Comparison of ENCODE assay signal across 10 cellular contexts in the genomic region with DNA sequence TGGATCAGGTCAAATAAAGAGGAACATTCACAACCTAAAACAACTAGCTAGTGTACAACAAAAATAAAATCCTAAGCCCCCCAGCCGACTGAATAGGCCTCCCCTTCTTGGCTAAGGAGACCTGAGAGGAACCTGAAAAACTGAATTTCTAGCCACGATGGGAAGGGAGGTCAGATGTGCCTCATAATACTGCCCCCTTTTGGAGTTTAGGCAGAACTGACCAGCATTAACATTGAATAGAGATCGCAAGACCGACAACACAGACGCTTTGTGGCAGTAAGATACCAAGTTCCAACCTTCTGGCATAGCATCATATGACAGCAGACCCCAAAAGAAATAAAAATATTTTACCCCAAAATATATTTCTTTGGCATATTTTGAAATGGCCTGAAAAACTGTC. TPM values are rescaled to one million over a fixed set of nuclear protein-coding genes. Genes with fewer than 3 reads are reported as not detected.
DNase-seq lines count a peak whose midpoint lies in the region; ATAC-seq, FAIRE-seq and TF ChIP-seq lines count a peak whose summit lies in the region.
"Had no signal": no experiment of that assay in that cellular context is flagged by ENCODE, and none has a peak within 500 bp of the region (broad histone marks: within the 10 kb centered on the region; RNA-seq: fewer than 3 reads in every experiment).

No MANE protein-coding gene starts in this region.

- H3K27ac ChIP-seq in kidney (ENCODE audit: low read depth in 2 of 2, low read length in 2 of 2), result no peak overlapping the region
- H3K27ac ChIP-seq: SK-N-MC had no signal

- H3K4me1 ChIP-seq in kidney (ENCODE audit: control insufficient read depth in 1 of 2, insufficient read depth in 1 of 2, low read depth in 1 of 2, low read length in 2 of 2), result peaks cover 0 to 8% of the 10 kb centered on the region in 2 donors

- no peaks in the 10 kb centered on the region for H3K27me3 Mint-ChIP-seq in activated naive CD8-positive, alpha-beta T cell treated with anti-CD3 and anti-CD28 coated beads for 36 hours

- no peaks in the 10 kb centered on the region for H3K9me3 ChIP-seq in kidney (ENCODE audit: control insufficient read depth in 1 of 2, low read length in 2 of 2)

- peak; percentile 51 for DNase-seq in ELR (ENCODE audit: low read depth)
- DNase-seq in SKM-1 (lab: John Stamatoyannopoulos, UW; ENCODE audit: unreplicated experiment), result peak; percentile 44
- no peak for DNase-seq in kidney
- no peak for DNase-seq in activated naive CD8-positive, alpha-beta T cell treated with anti-CD3 and anti-CD28 coated beads for 36 hours
- DNase-seq in frontal cortex (ENCODE audit: low spot score in 2 of 2), result no peak

- no peaks in the 10 kb centered on the region for H3K4me1 Mint-ChIP-seq in activated naive CD8-positive, alpha-beta T cell treated with anti-CD3 and anti-CD28 coated beads for 36 hours
- H3K4me1 Mint-ChIP-seq: memory B cell had no signal

- H3K4me3 ChIP-seq in kidney (ENCODE audit: low read length in 2 of 2), result no peak overlapping the region
- H3K4me3 ChIP-seq: SK-N-MC had no signal

- no peak overlapping the region for H3K9ac ChIP-seq in kidney (ENCODE audit: low read length in 2 of 2)

- FAIRE-seq in kidney (lab: Jason Lieb, UNC) (no peak), frontal cortex (lab: Jason Lieb, UNC) (no peak)

- no peaks in the 10 kb centered on the region for H3K9me3 Mint-ChIP-seq in activated naive CD8-positive, alpha-beta T cell treated with anti-CD3 and anti-CD28 coated beads for 36 hours
- H3K9me3 Mint-ChIP-seq: memory B cell had no signal

- peak; percentile 46 for TF ChIP-seq CTCF in kidney (IDR thresholded peaks at IDR 0.05; ENCODE audit: borderline replicate concordance, extremely low read depth, insufficient read depth)

- no peaks in the 10 kb centered on the region for H3K36me3 ChIP-seq in kidney (ENCODE audit: control insufficient read depth in 1 of 2, insufficient read depth in 2 of 2, low read length in 2 of 2)

- no peak overlapping the region for H3K27ac Mint-ChIP-seq in activated naive CD8-positive, alpha-beta T cell treated with anti-CD3 and anti-CD28 coated beads for 36 hours
- H3K27ac Mint-ChIP-seq: memory B cell had no signal

- H3K36me3 Mint-ChIP-seq in activated naive CD8-positive, alpha-beta T cell treated with anti-CD3 and anti-CD28 coated beads for 36 hours, result no peaks in the 10 kb centered on the region
- H3K36me3 Mint-ChIP-seq: memory B cell had no signal

- intact Hi-C loops in kidney (cut with DNase I), result no loop called here

- no peak overlapping the region for H3K4me3 Mint-ChIP-seq in activated naive CD8-positive, alpha-beta T cell treated with anti-CD3 and anti-CD28 coated beads for 36 hours
- H3K4me3 Mint-ChIP-seq: memory B cell had no signal

- ATAC-seq in HG02588 (IDR thresholded peaks at IDR 0.05; ENCODE audit: unreplicated experiment) (peak; percentile 55), HG03045 (IDR thresholded peaks at IDR 0.05; ENCODE audit: unreplicated experiment) (no peak), HG02571 (IDR thresholded peaks at IDR 0.05; ENCODE audit: unreplicated experiment) (no peak)

RNA-seq across cellular contexts. Expression of gene CBY2, which starts 15.9 kb away (rescaled TPM):
- total RNA-seq in kidney (0.22 TPM), frontal cortex (not detected)
- polyA plus RNA-seq in kidney (ENCODE audit: insufficient read depth, low read depth, low replicate concordance), result not detected
- not detected for total RNA-seq in activated naive CD8-positive, alpha-beta T cell treated with anti-CD3 and anti-CD28 coated beads for 36 hours

Comparison
In these comparisons a context has a peak if more than half of its experiments do, and no peak if none do; other contexts are left out.
1. DNase-seq: peak in ELR (single experiment) and SKM-1 (single experiment); none in kidney (single experiment), activated naive CD8-positive, alpha-beta T cell treated with anti-CD3 and anti-CD28 coated beads for 36 hours (single experiment) and frontal cortex (0 of 2).